24 cellular contexts compared by ENCODE assay signal in genomic region chr16:81137754-81138153, GRCh38.
"Had no signal": no experiment of that assay in that cellular context is flagged by ENCODE, and none has a peak within 500 bp of the region (broad histone marks: within the 10 kb centered on the region; RNA-seq: fewer than 3 reads in every experiment).

No MANE protein-coding gene starts in this region.

- H3K36me3 ChIP-seq: brain microvascular endothelial cell, right atrium auricular region, thyroid gland had no signal

- H3K4me3 ChIP-seq: right atrium auricular region, thyroid gland had no signal

- H3K27ac ChIP-seq: brain microvascular endothelial cell, right atrium auricular region, thyroid gland had no signal

- H3K36me3 Mint-ChIP-seq: activated naive CD4-positive, alpha-beta T cell treated with anti-CD3 and anti-CD28 coated beads, Interleukin-2, amount 10 ng/mL, durations not matched to agents 7 days and 5 days; activated naive CD8-positive, alpha-beta T cell treated with anti-CD3 and anti-CD28 coated beads, Interleukin-2, amount 10 ng/mL, durations not matched to agents 7 days and 5 days; mesothelial cell of epicardium; naive B cell; T-cell had no signal

- ATAC-seq: esophagus mucosa; left colon; stimulated activated naive CD8-positive, alpha-beta T cell treated with anti-CD3 and anti-CD28 coated beads, Interleukin-15, Interleukin-2, amounts not matched to agents 100 U/mL and 50 U/mL, for 24 hours; T-cell had no signal

- H3K27me3 Mint-ChIP-seq: activated naive CD4-positive, alpha-beta T cell treated with anti-CD3 and anti-CD28 coated beads, Interleukin-2, amount 10 ng/mL, durations not matched to agents 7 days and 5 days; activated naive CD8-positive, alpha-beta T cell treated with anti-CD3 and anti-CD28 coated beads, Interleukin-2, amount 10 ng/mL, durations not matched to agents 7 days and 5 days had no signal

- H3K4me1 ChIP-seq: right atrium auricular region, thyroid gland had no signal

- DNase-seq: activated CD4-positive, alpha-beta T cell treated with anti-CD3 and anti-CD28 coated beads for 4 hours; activated CD4-positive, alpha-beta T cell treated with anti-CD3 and anti-CD28 coated beads, Interleukin-2, amount 50 U/mL, for 48 hours; activated CD8-positive, alpha-beta memory T cell treated with anti-CD3 and anti-CD28 coated beads, Interleukin-2, amount 50 U/mL, for 4 hours; activated effector memory CD4-positive, alpha-beta T cell treated with anti-CD3 and anti-CD28 coated beads, Interleukin-2, amount 50 U/mL, for 16 hours; activated naive CD4-positive, alpha-beta T cell treated with anti-CD3 and anti-CD28 coated beads, Interleukin-2, amount 10 ng/mL, durations not matched to agents 7 days and 5 days; activated naive CD8-positive, alpha-beta T cell treated with anti-CD3 and anti-CD28 coated beads, Interleukin-2, amount 10 ng/mL, durations not matched to agents 7 days and 5 days; activated T-cell treated with anti-CD3 and anti-CD28 coated beads, Interleukin-2, amount 50 U/mL, for 1 hour; brain microvascular endothelial cell; cortex of kidney; endodermal cell; head of caudate nucleus; hippocampal formation; left colon; mammary epithelial cell; naive B cell; occipital lobe; stimulated activated naive CD8-positive, alpha-beta T cell treated with anti-CD3 and anti-CD28 coated beads, Interleukin-15, Interleukin-2, amounts not matched to agents 100 U/mL and 50 U/mL, for 24 hours; T-cell; thyroid gland had no signal

- H3K4me1 Mint-ChIP-seq: activated naive CD4-positive, alpha-beta T cell treated with anti-CD3 and anti-CD28 coated beads, Interleukin-2, amount 10 ng/mL, durations not matched to agents 7 days and 5 days; activated naive CD8-positive, alpha-beta T cell treated with anti-CD3 and anti-CD28 coated beads, Interleukin-2, amount 10 ng/mL, durations not matched to agents 7 days and 5 days; naive B cell; T-cell had no signal

- H3K4me3 Mint-ChIP-seq: activated naive CD4-positive, alpha-beta T cell treated with anti-CD3 and anti-CD28 coated beads, Interleukin-2, amount 10 ng/mL, durations not matched to agents 7 days and 5 days; activated naive CD8-positive, alpha-beta T cell treated with anti-CD3 and anti-CD28 coated beads, Interleukin-2, amount 10 ng/mL, durations not matched to agents 7 days and 5 days; activated T-helper 1 cell treated with anti-CD3 and anti-CD28 coated beads, Interleukin-12 subunit alpha, Interleukin-12 subunit beta, Interleukin-2, Interleukin-4 antibody, amounts not matched to agents 30 ng/mL and 10 ng/mL and 1 ng/mL, durations not matched to agents 14 hours and 24 hours and 36 hours; endodermal cell; mesothelial cell of epicardium; naive B cell; neural crest cell; T-cell had no signal

- H3K9me3 Mint-ChIP-seq: activated naive CD4-positive, alpha-beta T cell treated with anti-CD3 and anti-CD28 coated beads, Interleukin-2, amount 10 ng/mL, durations not matched to agents 7 days and 5 days; activated naive CD8-positive, alpha-beta T cell treated with anti-CD3 and anti-CD28 coated beads, Interleukin-2, amount 10 ng/mL, durations not matched to agents 7 days and 5 days; activated T-helper 1 cell treated with anti-CD3 and anti-CD28 coated beads, Interleukin-12 subunit alpha, Interleukin-12 subunit beta, Interleukin-2, Interleukin-4 antibody, amounts not matched to agents 30 ng/mL and 10 ng/mL and 1 ng/mL, durations not matched to agents 14 hours and 24 hours and 36 hours; endodermal cell; mesothelial cell of epicardium; naive B cell; neural crest cell; T-cell had no signal

- H3K27ac Mint-ChIP-seq: activated naive CD4-positive, alpha-beta T cell treated with anti-CD3 and anti-CD28 coated beads, Interleukin-2, amount 10 ng/mL, durations not matched to agents 7 days and 5 days; activated naive CD8-positive, alpha-beta T cell treated with anti-CD3 and anti-CD28 coated beads, Interleukin-2, amount 10 ng/mL, durations not matched to agents 7 days and 5 days; activated T-helper 1 cell treated with anti-CD3 and anti-CD28 coated beads, Interleukin-12 subunit alpha, Interleukin-12 subunit beta, Interleukin-2, Interleukin-4 antibody, amounts not matched to agents 30 ng/mL and 10 ng/mL and 1 ng/mL, durations not matched to agents 14 hours and 24 hours and 36 hours; endodermal cell; naive B cell; T-cell had no signal

- H3K27me3 ChIP-seq: brain microvascular endothelial cell, right atrium auricular region, thyroid gland had no signal

- H3K9me3 ChIP-seq: right atrium auricular region, thyroid gland had no signal
